ENCODE assay signal across 8 cellular contexts in the genomic region with DNA sequence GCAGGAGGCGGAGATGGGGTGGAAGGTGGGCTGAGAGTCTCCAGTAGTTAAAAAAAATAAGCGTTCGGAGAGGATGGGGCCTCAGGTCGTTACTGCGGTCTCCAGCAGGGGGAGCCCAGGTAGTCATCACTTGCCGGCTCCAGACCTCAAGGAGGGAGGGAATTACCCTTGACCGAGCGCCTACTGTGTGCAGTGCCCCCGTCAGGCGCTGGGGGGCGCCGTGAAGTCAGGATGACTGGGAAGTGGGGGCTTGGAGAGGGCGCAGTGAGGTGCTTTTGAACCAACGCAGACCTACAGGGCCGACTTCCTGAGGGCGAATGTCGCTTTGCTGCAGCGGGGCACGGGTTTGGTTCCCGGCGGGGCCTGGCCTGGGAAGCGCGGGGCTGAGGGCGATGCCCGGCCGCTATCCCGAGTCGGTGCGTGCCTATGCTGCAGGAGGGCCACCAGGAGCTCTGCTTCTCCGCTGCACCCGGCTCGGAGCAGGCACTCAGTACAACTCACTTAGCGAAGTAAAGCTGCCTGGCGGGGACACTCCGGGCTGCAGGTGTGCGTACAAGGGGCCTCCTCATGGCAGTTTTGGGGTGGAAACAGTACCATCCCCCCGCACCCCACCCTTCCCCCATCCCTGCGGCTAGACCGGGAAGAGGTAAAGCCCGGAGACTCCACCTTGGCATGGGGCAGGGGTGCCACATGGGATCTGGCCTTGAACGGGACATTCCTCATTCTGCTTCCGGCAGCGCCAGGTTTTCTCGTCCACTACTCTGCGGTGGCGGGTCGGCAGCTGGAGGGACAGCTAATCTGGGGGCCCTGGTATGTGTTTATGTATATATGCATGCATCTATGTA.
DNase-seq lines count a peak whose midpoint lies in the region; ATAC-seq and TF ChIP-seq lines count a peak whose summit lies in the region.

No MANE protein-coding gene starts in this region.

- DNase-seq in HAP-1 (ENCODE audit: low spot score in 2 of 2) (peak; percentile 69 to 91), MM.1S (peak; percentile 81), T follicular helper cell (ENCODE audit: low read depth) (peak; percentile 33), ureter (ENCODE audit: low spot score) (no peak)
- peak; percentile 89 for DNase-seq in activated naive CD8-positive, alpha-beta T cell treated with anti-CD3 and anti-CD28 coated beads, Interleukin-2, amount 50 U/mL, for 24 hours
- DNase-seq in stimulated activated CD4-positive, alpha-beta T cell treated with anti-CD3 and anti-CD28 coated beads, Interleukin-15, amount 100 ng/mL, for 24 hours, result peak; percentile 88

- H3K27me3 ChIP-seq in HAP-1 (ENCODE audit: low read depth), result peaks cover 16% of the 10 kb centered on the region; the same call in 1 of the 2 replicates
- no peaks in the 10 kb centered on the region for H3K27me3 ChIP-seq in MM.1S (replicated peaks; ENCODE audit: insufficient read depth, low read length)

- no peak overlapping the region; the same call in 1 of the 2 replicates for H3K4me2 ChIP-seq in MM.1S (ENCODE audit: low read depth, low read length)

- ATAC-seq in activated naive CD8-positive, alpha-beta T cell treated with anti-CD3 and anti-CD28 coated beads, Interleukin-2, amount 50 U/mL, for 24 hours, result peak; percentile 89

- H3F3A ChIP-seq in MM.1S (ENCODE audit: insufficient read depth, low read length), result no peaks in the 10 kb centered on the region

- in situ Hi-C loops in HAP-1 (cut with MboI; ENCODE audit: low sequenced_read_pairs), result no loop called here

- no peak overlapping the region for H3K27ac ChIP-seq in MM.1S (ENCODE audit: low read length)

- no peaks in the 10 kb centered on the region for H3K9me3 Mint-ChIP-seq in activated naive CD8-positive, alpha-beta T cell treated with anti-CD3 and anti-CD28 coated beads, Interleukin-2, amount 50 U/mL, for 24 hours

- TF ChIP-seq CTCF in GM12872 (IDR thresholded peaks at IDR 0.05; ENCODE audit: insufficient read depth, low read depth, low read length) (peak; percentile 98), MM.1S (IDR thresholded peaks at IDR 0.05; ENCODE audit: low read length) (peak; percentile 98)

- no peaks in the 10 kb centered on the region for H4K20me1 ChIP-seq in MM.1S (ENCODE audit: insufficient read depth, low read length)

- no peak overlapping the region for H3K9ac ChIP-seq in MM.1S (ENCODE audit: low read length)

- H3K4me1 ChIP-seq in HAP-1 (peaks cover 4% of the 10 kb centered on the region), MM.1S (ENCODE audit: low read length) (no peaks in the 10 kb centered on the region)

- H3K36me3 Mint-ChIP-seq in activated naive CD8-positive, alpha-beta T cell treated with anti-CD3 and anti-CD28 coated beads, Interleukin-2, amount 50 U/mL, for 24 hours (ENCODE audit: low read depth), result peaks cover 2% of the 10 kb centered on the region

- H2AFZ ChIP-seq in MM.1S (ENCODE audit: low read length), result no peak overlapping the region

- H3K9me3 ChIP-seq in HAP-1, result no peaks in the 10 kb centered on the region
- no peaks in the 10 kb centered on the region for H3K9me3 ChIP-seq in MM.1S (replicated peaks; ENCODE audit: insufficient read depth, low read length)

- H3K36me3 ChIP-seq in HAP-1 (replicated peaks) (no peaks in the 10 kb centered on the region), MM.1S (replicated peaks; ENCODE audit: insufficient read depth, low read length) (no peaks in the 10 kb centered on the region)

- H3K27ac Mint-ChIP-seq in activated naive CD8-positive, alpha-beta T cell treated with anti-CD3 and anti-CD28 coated beads, Interleukin-2, amount 50 U/mL, for 24 hours, result no peak overlapping the region

- H3K27me3 Mint-ChIP-seq in activated naive CD8-positive, alpha-beta T cell treated with anti-CD3 and anti-CD28 coated beads, Interleukin-2, amount 50 U/mL, for 24 hours, result peaks cover 83% of the 10 kb centered on the region

- no peak overlapping the region for H3K4me3 Mint-ChIP-seq in activated naive CD8-positive, alpha-beta T cell treated with anti-CD3 and anti-CD28 coated beads, Interleukin-2, amount 50 U/mL, for 24 hours

- no peak overlapping the region for H3K4me3 ChIP-seq in HAP-1
- no peak overlapping the region for H3K4me3 ChIP-seq in MM.1S (ENCODE audit: low read length)
- peak overlapping the region; percentile 21 for H3K4me3 ChIP-seq in iPS-11a (ENCODE audit: low read depth, low read length)

- no peaks in the 10 kb centered on the region for H3K9me2 ChIP-seq in MM.1S (replicated peaks; ENCODE audit: insufficient read depth, low read length)

- peaks cover 3% of the 10 kb centered on the region for H3K4me1 Mint-ChIP-seq in activated naive CD8-positive, alpha-beta T cell treated with anti-CD3 and anti-CD28 coated beads, Interleukin-2, amount 50 U/mL, for 24 hours

- H3K79me2 ChIP-seq in MM.1S (ENCODE audit: low read length), result no peaks in the 10 kb centered on the region; the same call in 1 of the 2 replicates
